16 cellular contexts compared by ENCODE assay signal in the genomic region with DNA sequence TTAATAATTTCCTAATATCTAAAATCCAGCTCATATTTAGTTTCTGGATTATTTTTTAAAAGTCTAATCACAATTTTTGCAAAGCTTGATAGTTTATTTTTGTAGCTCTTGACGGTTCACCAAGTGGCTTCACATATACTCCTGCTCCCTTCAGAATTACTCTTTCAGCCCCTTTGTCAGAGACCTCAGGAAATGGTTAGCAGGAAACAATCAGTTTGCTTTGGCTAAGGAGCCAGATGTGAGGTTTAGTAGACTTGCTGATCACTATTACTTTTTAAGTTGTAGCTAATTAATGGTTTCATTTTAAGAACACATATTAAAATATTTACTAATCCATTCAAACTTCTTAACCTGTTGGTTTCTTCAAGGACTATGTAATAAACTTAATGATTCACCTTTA. TPM values are rescaled to one million over a fixed set of nuclear protein-coding genes. Genes with fewer than 3 reads are reported as not detected.
DNase-seq lines count a peak whose midpoint lies in the region; ATAC-seq, FAIRE-seq and TF ChIP-seq lines count a peak whose summit lies in the region.
"Had no signal": no experiment of that assay in that cellular context is flagged by ENCODE, and none has a peak within 500 bp of the region (broad histone marks: within the 10 kb centered on the region; RNA-seq: fewer than 3 reads in every experiment).

No MANE protein-coding gene starts in this region.

- H4K5ac ChIP-seq in H1 (ENCODE audit: insufficient read length, low read depth, low read length) = no peak overlapping the region

- peaks cover 6% of the 10 kb centered on the region for H3K23me2 ChIP-seq in H1 (ENCODE audit: low read depth, low read length)

- H3K79me2 ChIP-seq in H1 (ENCODE audit: control insufficient read depth in 1 of 2, insufficient read depth in 2 of 2, low read length in 2 of 2) = peaks cover 0 to 37% of the 10 kb centered on the region in 2 experiments; a peak in 3 of 4 replicates

- BruUV-seq in Panc1 (replicated peaks; lab: Mats Ljungman, UMichigan) = no TSS peak

- H2BK12ac ChIP-seq in H1 (ENCODE audit: low read depth, low read length) = no peak overlapping the region

- H3K4ac ChIP-seq in H1 (replicated peaks; ENCODE audit: insufficient read length, low read depth, low read length) = no peak overlapping the region

- in situ Hi-C loops in Panc1 (cut with HindIII; ENCODE audit: low pct_unique_long_range_greater_than_20kb, low sequenced_read_pairs) = no loop called here

- peak overlapping the region in 3 of 11 experiments; percentile 3 to 31 (median 8); a peak in 1 of 22 replicates for H3K27ac ChIP-seq in BLaER1 treated with 17β-estradiol and CSF1 and Interleukin-3, amounts not matched to agents 10 nM and 100 nM
- H3K27ac ChIP-seq in Panc1 (ENCODE audit: low read length) (peak overlapping the region; percentile 31; the same call in 1 of the 2 replicates), H1 (ENCODE audit: low read depth, low read length) (no peak overlapping the region)
- H3K27ac ChIP-seq: skin epidermis, thyroid gland had no signal

- no peak for TF ChIP-seq EP300 in H1 (IDR thresholded peaks at IDR 0.05; ENCODE audit: borderline replicate concordance in 1 of 2, low read depth in 2 of 2, low read length in 2 of 2)

- peak overlapping the region in 10 of 11 experiments; percentile 20 to 94 (median 82); a peak in 19 of 22 replicates for H3K4me2 ChIP-seq in BLaER1 treated with 17β-estradiol and CSF1 and Interleukin-3, amounts not matched to agents 10 nM and 100 nM
- H3K4me2 ChIP-seq in H1 (ENCODE audit: insufficient read depth in 1 of 2, low read depth in 2 of 2, low read length in 2 of 2) = peak overlapping the region; percentile 34 to 92; a peak in 2 of 4 replicates

- intact Hi-C loops in Panc1 (cut with micrococcal nuclease; ENCODE audit: unreplicated experiment) = loop anchor here (10.0 kb wide), 2 partner anchors 49 to 199 kb away; a partner anchor contains a TSS

- 29% methylated on average over 1 of the region's 1 CpG; no CpG with 5 or more reads in 1 of the 2 experiments for WGBS in H1 (ENCODE audit: extremely low coverage in 1 of 2, insufficient coverage in 1 of 2, insufficient read length in 1 of 2, insufficient replicate concordance in 2 of 2, low coverage in 1 of 2, low lambda C conversion rate in 2 of 2, missing lambda C conversion rate in 1 of 2), 2 experiments

- H3K18ac ChIP-seq in H1 (ENCODE audit: extremely low read depth, low read length) = no peak overlapping the region

- H3K14ac ChIP-seq in H1 (ENCODE audit: insufficient read length) = no peak overlapping the region

- no peaks in the 10 kb centered on the region for H3K9me3 ChIP-seq in BLaER1 treated with 17β-estradiol and CSF1 and Interleukin-3, amounts not matched to agents 10 nM and 100 nM (replicated peaks in 1 of 11)
- H3K9me3 ChIP-seq in Panc1 (ENCODE audit: control insufficient read depth, insufficient read depth, low read depth, low read length) = no peaks in the 10 kb centered on the region
- no peaks in the 10 kb centered on the region for H3K9me3 ChIP-seq in H1 (ENCODE audit: insufficient read depth in 2 of 2, low read depth in 1 of 2, low read length in 1 of 2)
- H3K9me3 ChIP-seq: HAP-1, thyroid gland had no signal

- H4K8ac ChIP-seq in H1 (ENCODE audit: extremely low read depth, insufficient read depth, low read length) = no peak overlapping the region

- H3K23ac ChIP-seq in H1 (ENCODE audit: insufficient read length) = no peak overlapping the region

- no peak overlapping the region for H2AK5ac ChIP-seq in H1 (ENCODE audit: low read depth, low read length)

- no peaks in the 10 kb centered on the region for H3K27me3 ChIP-seq in BLaER1 treated with 17β-estradiol and CSF1 and Interleukin-3, amounts not matched to agents 10 nM and 100 nM
- no peaks in the 10 kb centered on the region for H3K27me3 ChIP-seq in GM06990 (replicated peaks; ENCODE audit: control insufficient read depth, insufficient read depth, low read length)
- H3K27me3 ChIP-seq in Panc1 (ENCODE audit: control insufficient read depth, insufficient read depth, low read length) = no peaks in the 10 kb centered on the region
- no peaks in the 10 kb centered on the region for H3K27me3 ChIP-seq in H1 (replicated peaks in 1 of 4; ENCODE audit: control insufficient read depth in 3 of 4, extremely low read depth in 1 of 4, insufficient read depth in 3 of 4, low read length in 3 of 4)
- H3K27me3 ChIP-seq: thyroid gland had no signal

- no peak for TF ChIP-seq POLR2A in H1 (IDR thresholded peaks at IDR 0.05; ENCODE audit: control extremely low read depth in 1 of 2, low read depth in 2 of 2, low read length in 2 of 2)

- DNase-seq in GM06990 (ENCODE audit: extremely low read depth, insufficient read length) = no peak
- DNase-seq in Panc1 (ENCODE audit: low read depth, low spot score) = no peak
- no peak for DNase-seq in H1 (ENCODE audit: low read depth in 1 of 2, low spot score in 2 of 2)
- DNase-seq in NCI-H526 (lab: John Stamatoyannopoulos, UW) = no peak
- DNase-seq in SW 1271 (lab: John Stamatoyannopoulos, UW) = no peak
- DNase-seq in HT-29 (ENCODE audit: low spot score) = no peak
- DNase-seq: activated CD4-positive, CD25-positive, alpha-beta regulatory T cell treated with anti-CD3 and anti-CD28 coated beads, Interleukin-2, amount 50 U/mL, for 72 hours; activated naive CD4-positive, alpha-beta T cell treated with anti-CD3 and anti-CD28 coated beads, Interleukin-2, amount 50 U/mL, for 16 hours; kidney glomerular epithelial cell; NCI-H345; thyroid gland had no signal

- H4K20me1 ChIP-seq in BLaER1 treated with 17β-estradiol and CSF1 and Interleukin-3, amounts not matched to agents 10 nM and 100 nM = peaks cover 0 to 26% (median 0%) of the 10 kb centered on the region in 11 experiments; a peak in 6 of 22 replicates
- H4K20me1 ChIP-seq in H1 (replicated peaks in 1 of 2; ENCODE audit: control insufficient read depth in 1 of 2, insufficient read depth in 2 of 2, low read length in 2 of 2) = no peaks in the 10 kb centered on the region

- no peak for TF ChIP-seq CTCF in GM06990 (IDR thresholded peaks at IDR 0.05; ENCODE audit: insufficient read depth, low read length, poor library complexity, severe bottlenecking)
- no peak for TF ChIP-seq CTCF in Panc1 (IDR thresholded peaks at IDR 0.05)
- TF ChIP-seq CTCF in H1 (IDR thresholded peaks at IDR 0.05; ENCODE audit: control extremely low read depth in 1 of 3, insufficient read depth in 1 of 3, low read depth in 1 of 3, low read length in 3 of 3) = no peak

- no peak overlapping the region for H2BK5ac ChIP-seq in H1 (ENCODE audit: low read depth, low read length)

- CTCF ChIA-PET in Panc1 (lab: Charles Lee) (no interaction called here), H1 (lab: Charles Lee; ENCODE audit: partially characterized antibody) (no interaction called here)

- no peaks in the 10 kb centered on the region; the same call in 1 of the 2 replicates for H3K79me1 ChIP-seq in H1 (ENCODE audit: low read depth, low read length)

- no peak overlapping the region for H2BK15ac ChIP-seq in H1 (ENCODE audit: low read length)

- no peak overlapping the region for H4K91ac ChIP-seq in H1 (replicated peaks; ENCODE audit: insufficient read length, low read length)

- ATAC-seq in Panc1 (no peak), HG03442 (IDR thresholded peaks at IDR 0.05; ENCODE audit: unreplicated experiment) (no peak)

- peaks cover 18 to 40% (median 30%) of the 10 kb centered on the region in 10 experiments for H3K4me1 ChIP-seq in BLaER1 treated with 17β-estradiol and CSF1 and Interleukin-3, amounts not matched to agents 10 nM and 100 nM
- H3K4me1 ChIP-seq in Panc1 (ENCODE audit: control insufficient read depth, insufficient read depth, low read length) (peaks cover 10% of the 10 kb centered on the region; the same call in 1 of the 2 replicates), H1 (replicated peaks in 1 of 4; ENCODE audit: control insufficient read depth in 3 of 4, insufficient read depth in 4 of 4, low read length in 3 of 4) (peaks cover 0 to 2% (median 0%) of the 10 kb centered on the region in 4 experiments; a peak in 1 of 7 replicates)

- no peak overlapping the region for H2AFZ ChIP-seq in H1 (ENCODE audit: low read length)

- TF ChIP-seq RAD21 in H1 (IDR thresholded peaks at IDR 0.05 in 1 of 2, conservative IDR thresholded peaks at IDR 0.05 in 1 of 2; ENCODE audit: low read depth in 2 of 2, low read length in 2 of 2) = no peak

- H2BK20ac ChIP-seq in H1 (ENCODE audit: low read length) = no peak overlapping the region

- H3K56ac ChIP-seq in H1 (replicated peaks; ENCODE audit: insufficient read length, low read depth, low read length) = no peak overlapping the region

- peaks cover 10 to 45% (median 39%) of the 10 kb centered on the region in 11 experiments; a peak in 21 of 22 replicates for H3K36me3 ChIP-seq in BLaER1 treated with 17β-estradiol and CSF1 and Interleukin-3, amounts not matched to agents 10 nM and 100 nM
- peaks cover 3% of the 10 kb centered on the region for H3K36me3 ChIP-seq in GM06990 (ENCODE audit: control insufficient read depth, insufficient read depth, low read length)
- peaks cover 6% of the 10 kb centered on the region for H3K36me3 ChIP-seq in Panc1 (ENCODE audit: control insufficient read depth, insufficient read depth, low read length)
- H3K36me3 ChIP-seq in H1 (ENCODE audit: control insufficient read depth in 2 of 4, insufficient read depth in 4 of 4, low read length in 3 of 4) = peaks cover 0 to 29% (median 12%) of the 10 kb centered on the region in 4 experiments; a peak in 5 of 8 replicates

- H3K9ac ChIP-seq in BLaER1 treated with 17β-estradiol and CSF1 and Interleukin-3, amounts not matched to agents 10 nM and 100 nM = peak overlapping the region in 8 of 11 experiments; percentile 3 to 93 (median 34); a peak in 9 of 22 replicates
- no peak overlapping the region for H3K9ac ChIP-seq in H1 (replicated peaks in 1 of 4; ENCODE audit: extremely low read depth in 1 of 4, low read depth in 3 of 4, low read length in 3 of 4)

- H3K4me3 ChIP-seq in BLaER1 treated with 17β-estradiol and CSF1 and Interleukin-3, amounts not matched to agents 10 nM and 100 nM = peak overlapping the region in 7 of 10 experiments; percentile 32 to 88 (median 79); a peak in 8 of 20 replicates
- peak overlapping the region; percentile 44 for H3K4me3 ChIP-seq in GM06990 (replicated peaks; ENCODE audit: low read depth, low read length)
- H3K4me3 ChIP-seq in Panc1 (ENCODE audit: low read depth in 2 of 2, low read length in 2 of 2) = no peak overlapping the region; a peak in 1 of 4 replicates
- 0 out of 8 replicates have a peak overlapping the region, but pooled peaks of 1 of the 4 experiments have one; percentile 34 for H3K4me3 ChIP-seq in H1 (ENCODE audit: extremely low read depth in 1 of 4, insufficient read depth in 2 of 4, low read depth in 3 of 4, low read length in 4 of 4)
- H3K4me3 ChIP-seq: HAP-1, skin epidermis, thyroid gland had no signal

- POLR2A ChIA-PET in Panc1 (lab: Charles Lee) (no interaction called here), H1 (lab: Charles Lee; ENCODE audit: partially characterized antibody) (interaction anchor here (0.6 to 1.2 kb wide), 3 partner anchors 26 to 202 kb away, joined by 3 to 8 read pairs (median 3); no protein-coding TSS in a partner anchor)

- FAIRE-seq in H1 (lab: Jason Lieb, UNC) = no peak
- FAIRE-seq: colon had no signal

- H2BK120ac ChIP-seq in H1 (replicated peaks; ENCODE audit: low read depth, low read length) = no peak overlapping the region

RNA-seq across cellular contexts. Expression of a gene that starts 2.3 kb away (rescaled TPM):
- total RNA-seq in Panc1 (2021; ENCODE audit: unreplicated experiment) = 62.8 TPM
- 18.6 TPM for polyA plus RNA-seq in Panc1 (2012; ENCODE audit: insufficient read length)
- total RNA-seq in H1 (2021; fragmentation: NEBNext Ultra II Directional; extraction: Animal tissue kit (Norgen Biotek cat#: 25700)) = 63.4 and 65.8 TPM in 2 replicates
- polyA plus RNA-seq in H1 (2011; rRNA removed) = 8.9 and 16.1 TPM in 2 replicates
- polyA plus RNA-seq in H1 (2011; cell fraction: cytosol; rRNA removed) = 21.6 TPM
- polyA plus RNA-seq in H1 (2011; cell fraction: nucleus; rRNA removed) = 21.1 TPM
- polyA plus RNA-seq in H1 (2012, experiment 1 of 2) = 24.2 to 46.1 TPM (median 29.8 TPM) in 4 replicates
- polyA plus RNA-seq in H1 (2012, experiment 2 of 2) = 5.3 TPM
- polyA plus RNA-seq in H1 (2013, experiment 1 of 2) = 81.8 TPM
- polyA plus RNA-seq in H1 (2013, experiment 2 of 2) = 75.0 TPM
- polyA minus RNA-seq in H1 (2011; rRNA and poly(A)+ RNA removed) = 38.9 and 68.0 TPM in 2 replicates
- polyA minus RNA-seq in H1 (2011; cell fraction: cytosol; rRNA and poly(A)+ RNA removed) = 21.9 TPM
- polyA minus RNA-seq in H1 (2011; cell fraction: nucleus; rRNA and poly(A)+ RNA removed) = 124 TPM
- total RNA-seq in HT-29 (2014; rRNA removed; shearing (Covaris generic)) = 16.4 and 17.2 TPM in 2 replicates

Comparison
In these comparisons a context has a peak if more than half of its experiments do, and no peak if none do; other contexts are left out.
1. H3K4me3 ChIP-seq: peak in BLaER1 treated with 17β-estradiol and CSF1 and Interleukin-3, amounts not matched to agents 10 nM and 100 nM (7 of 10) and GM06990 (single experiment); none in Panc1 (0 of 2).
2. H3K9ac ChIP-seq: peak in BLaER1 treated with 17β-estradiol and CSF1 and Interleukin-3, amounts not matched to agents 10 nM and 100 nM (8 of 11); none in H1 (0 of 4).